ENCODE assay signal across 11 cellular contexts in the genomic region with DNA sequence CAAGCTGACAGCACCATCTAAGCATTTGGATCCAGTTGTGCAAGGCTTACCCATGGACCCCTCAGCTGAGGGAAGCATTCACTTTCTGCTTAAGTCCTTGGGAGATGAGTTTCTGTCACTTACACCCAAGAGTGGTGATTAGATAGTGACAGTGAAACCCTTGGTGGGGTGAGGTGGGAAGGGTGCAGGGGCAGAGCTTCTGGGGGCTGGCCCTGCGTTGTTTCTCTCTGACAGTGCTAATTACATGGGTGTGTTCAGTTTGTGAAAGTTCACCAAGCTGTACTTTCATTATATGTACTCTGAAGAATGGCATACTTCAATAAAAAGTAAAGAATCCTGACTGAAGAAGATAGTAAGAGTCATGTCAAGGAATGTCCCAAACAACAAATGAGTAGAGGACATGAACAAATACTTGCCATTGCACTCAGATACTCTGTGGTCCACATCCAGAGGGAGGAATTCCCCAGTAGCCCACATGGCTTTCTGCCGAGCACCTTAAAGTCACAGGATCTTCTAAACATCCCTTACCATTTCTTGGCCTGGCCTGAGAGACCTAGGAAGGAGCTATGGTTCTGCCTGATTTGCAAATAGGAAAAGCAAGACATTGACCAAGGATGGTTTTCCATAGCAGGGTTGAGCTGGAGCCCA. TPM values are rescaled to one million over a fixed set of nuclear protein-coding genes. Genes with fewer than 3 reads are reported as not detected.
A peak's percentile ranks its signal among the peaks of the same experiment; 100 is the strongest.
DNase-seq lines count a peak whose midpoint lies in the region; ATAC-seq and TF ChIP-seq lines count a peak whose summit lies in the region.
"Had no signal": no experiment of that assay in that cellular context is flagged by ENCODE, and none has a peak within 500 bp of the region (broad histone marks: within the 10 kb centered on the region; RNA-seq: fewer than 3 reads in every experiment).

No MANE protein-coding gene starts in this region.

- ATAC-seq in GM19328 (IDR thresholded peaks at IDR 0.05; ENCODE audit: unreplicated experiment) (peak; percentile 46), HG02798 (IDR thresholded peaks at IDR 0.05; ENCODE audit: poor library complexity, unreplicated experiment) (peak; percentile 73), RWPE2 (ENCODE audit: low read depth) (no peak), left lung (no peak)

- DNase-seq in GM10248 (ENCODE audit: extremely low spot score), result peak; percentile 61
- no peak for DNase-seq in RWPE2 (ENCODE audit: low spot score)
- no peak for DNase-seq in inferior parietal cortex (ENCODE audit: extremely low spot score)
- DNase-seq in COLO829 (ENCODE audit: low spot score), result no peak
- DNase-seq in left lung, result no peak
- no peak for DNase-seq in activated CD4-positive, alpha-beta T cell treated with anti-CD3 and anti-CD28 coated beads for 1 hour
- DNase-seq: Kasumi-1; stimulated activated CD4-positive, alpha-beta T cell treated with anti-CD3 and anti-CD28 coated beads, Interleukin-1b, Interleukin-23, amount 100 ng/mL, for 48 hours had no signal

- intact Hi-C loops in left lung (cut with DNase I), result no loop called here

- H3K36me3 ChIP-seq in RWPE2 (ENCODE audit: low read depth), result no peaks in the 10 kb centered on the region
- H3K36me3 ChIP-seq in left lung, result no peaks in the 10 kb centered on the region

- H3K9me3 ChIP-seq in RWPE2 (ENCODE audit: severe bottlenecking) (no peaks in the 10 kb centered on the region), left lung (no peaks in the 10 kb centered on the region)

- H3K4me3 ChIP-seq in RWPE2 (ENCODE audit: severe bottlenecking), result no peak overlapping the region
- H3K4me3 ChIP-seq in left lung, result no peak overlapping the region

- CTCF ChIA-PET in GM10248 (lab: Yijun Ruan, JAX), result interaction anchor here (0.6 to 15.5 kb wide), 9 partner anchors 8 to 279 kb away, joined by 3 to 258 read pairs (median 3); partner anchors contain the start of genes CHST6 and TMEM170A

- H3K27ac ChIP-seq in RWPE2 (ENCODE audit: poor library complexity, severe bottlenecking) (peak overlapping the region; percentile 96), left lung (no peak overlapping the region)

- POLR2A ChIA-PET in GM10248 (lab: Yijun Ruan, JAX), result no interaction called here

- no peaks in the 10 kb centered on the region for H3K27me3 ChIP-seq in RWPE2 (ENCODE audit: insufficient read depth, poor library complexity, severe bottlenecking)
- H3K27me3 ChIP-seq in left lung, result peaks cover 0 to 6% of the 10 kb centered on the region in 2 donors

- H3K4me1 ChIP-seq in RWPE2 (ENCODE audit: insufficient read depth, poor library complexity, severe bottlenecking), result peaks cover 39% of the 10 kb centered on the region
- no peaks in the 10 kb centered on the region for H3K4me1 ChIP-seq in left lung

- TF ChIP-seq CTCF in GM10248 (IDR thresholded peaks at IDR 0.05; ENCODE audit: control extremely low read depth, extremely low read depth, low read depth, missing control alignments) (no peak), RWPE2 (IDR thresholded peaks at IDR 0.05; ENCODE audit: poor library complexity, severe bottlenecking) (no peak), left lung (IDR thresholded peaks at IDR 0.05) (no peak)

RNA-seq across cellular contexts. Expression of gene CHST6, which starts 8.5 kb away (rescaled TPM):
- total RNA-seq in left lung, result 1 to 10 TPM; 3.3 to 3.9 TPM

RNA-seq across cellular contexts. Expression of gene TMEM170A, which starts 22.3 kb away (rescaled TPM):
- total RNA-seq in left lung, result 10 to 100 TPM; 20.2 to 30.9 TPM

RNA-seq across cellular contexts. Expression of gene CHST5, which starts 49.1 kb away (rescaled TPM):
- 1 to 10 TPM in 1 of 2 donors, under 1 TPM in 1; 0.09 to 1.4 TPM for total RNA-seq in left lung
- total RNA-seq: kidney epithelial cell had no signal

RNA-seq across cellular contexts. Expression of gene CFDP1, which starts 53.5 kb away (rescaled TPM):
- 10 to 100 TPM; 43.4 to 44.5 TPM for total RNA-seq in left lung

Comparison
In these comparisons a context has a peak if more than half of its experiments do, and no peak if none do; other contexts are left out.
1. ATAC-seq: peak in GM19328 (single experiment) and HG02798 (single experiment); none in RWPE2 (single experiment) and left lung (single experiment).